8 cellular contexts compared by ENCODE assay signal in genomic region chr9:137605146-137606004, GRCh38. TPM values are rescaled to one million over a fixed set of nuclear protein-coding genes. Genes with fewer than 3 reads are reported as not detected.
A peak's percentile ranks its signal among the peaks of the same experiment; 100 is the strongest.
DNase-seq lines count a peak whose midpoint lies in the region; ATAC-seq and TF ChIP-seq lines count a peak whose summit lies in the region.

Gene ARRDC1, plus strand, starts transcription at chr9:137605686. Its CDS starts 32 bp downstream, at chr9:137605718.

- no peak within 1 kb of the TSS for H2AK5ac ChIP-seq in H9 (ENCODE audit: insufficient read length, low read length)

- H3K36me3 Mint-ChIP-seq in H9 (ENCODE audit: insufficient read depth in 1 of 3, low read depth in 3 of 3) (no peaks in the 10 kb centered on the region; a peak in 1 of 7 replicates), glutamatergic neuron (ENCODE audit: unreplicated experiment) (no peaks in the 10 kb centered on the region)

- no peak within 1 kb of the TSS for H3K56ac ChIP-seq in H9 (ENCODE audit: insufficient read length, low read depth, low read length)

- no peak within 1 kb of the TSS for H2BK15ac ChIP-seq in H9 (ENCODE audit: low read depth, low read length)

- no peak within 1 kb of the TSS for H2BK5ac ChIP-seq in H9 (ENCODE audit: insufficient read length, low read length)

- no peak within 1 kb of the TSS; a peak in 1 of 7 replicates for H3K27ac Mint-ChIP-seq in H9
- H3K27ac Mint-ChIP-seq in glutamatergic neuron (ENCODE audit: unreplicated experiment), result no peak within 1 kb of the TSS

- H3K9me3 ChIP-seq in H9 (ENCODE audit: control insufficient read depth, low read depth, low read length), result no peaks in the 10 kb centered on the region
- H3K9me3 ChIP-seq in MG63, result no peaks in the 10 kb centered on the region
- H3K9me3 ChIP-seq in osteoblast (ENCODE audit: low read depth, low read length), result no peaks in the 10 kb centered on the region

- H2AFZ ChIP-seq in H9 (ENCODE audit: low read length) (no peak within 1 kb of the TSS), osteoblast (ENCODE audit: low read length) (peak within 1 kb of the TSS; percentile 74)

- H3K14ac ChIP-seq in H9 (ENCODE audit: insufficient read depth, low read length), result no peak within 1 kb of the TSS; the same call in 1 of the 2 replicates

- H3K9me3 Mint-ChIP-seq in H9, result no peaks in the 10 kb centered on the region
- no peaks in the 10 kb centered on the region for H3K9me3 Mint-ChIP-seq in glutamatergic neuron (ENCODE audit: unreplicated experiment)

- H3K18ac ChIP-seq in H9 (ENCODE audit: insufficient read length, low read depth, low read length), result no peak within 1 kb of the TSS

- H3K27me3 ChIP-seq in H9 (ENCODE audit: insufficient read depth, low read length) (no peaks in the 10 kb centered on the region; the same call in 1 of the 2 replicates), MG63 (no peaks in the 10 kb centered on the region), osteoblast (ENCODE audit: insufficient read depth, low read length) (peaks cover 10% of the 10 kb centered on the region)

- peak; percentile 95 for DNase-seq in ELR (ENCODE audit: low read depth)
- peak; percentile 96 for DNase-seq in H9
- DNase-seq in MG63, result peak; percentile 79
- DNase-seq in activated naive CD4-positive, alpha-beta T cell treated with anti-CD3 and anti-CD28 coated beads, Interleukin-2, amount 50 U/mL, for 16 hours, result peak; percentile 91
- DNase-seq in glutamatergic neuron, result peak; percentile 90
- peak; percentile 100 for DNase-seq in osteoblast (ENCODE audit: insufficient read length, low spot score, missing footprints)

- no peak within 1 kb of the TSS for H2BK20ac ChIP-seq in H9 (ENCODE audit: low read depth, low read length, poor library complexity, severe bottlenecking)

- TF ChIP-seq CTCF in H9 (conservative IDR thresholded peaks at IDR 0.05) (no peak), glutamatergic neuron (IDR thresholded peaks at IDR 0.05; ENCODE audit: partially characterized antibody, unreplicated experiment) (no peak), osteoblast (IDR thresholded peaks at IDR 0.05; ENCODE audit: extremely low read depth, low read depth, low read length) (no peak)

- H3K79me2 ChIP-seq in H9 (ENCODE audit: insufficient read depth, low read length), result no peaks in the 10 kb centered on the region
- peaks cover 9% of the 10 kb centered on the region for H3K79me2 ChIP-seq in osteoblast (ENCODE audit: insufficient read depth, low read length)

- H4K20me1 ChIP-seq in H9 (ENCODE audit: control insufficient read depth, insufficient read depth, insufficient read length), result no peaks in the 10 kb centered on the region
- peaks cover 7% of the 10 kb centered on the region for H4K20me1 ChIP-seq in osteoblast (ENCODE audit: insufficient read depth, low read length)

- H3K27ac ChIP-seq in H9 (ENCODE audit: insufficient read length, low read depth, low read length), result no peak within 1 kb of the TSS
- no peak within 1 kb of the TSS for H3K27ac ChIP-seq in osteoblast (ENCODE audit: low read depth, low read length)
- H3K27ac ChIP-seq in temporal lobe (ENCODE audit: low read depth, low read length), result peak within 1 kb of the TSS; percentile 56

- peak; percentile 89 for ATAC-seq in SK-N-SH treated with all-trans-retinoic acid at 6 μM for 48 hours

- H2BK12ac ChIP-seq in H9 (ENCODE audit: insufficient read length, low read depth, low read length), result no peak within 1 kb of the TSS

- peaks cover 20 to 29% of the 10 kb centered on the region in 2 experiments for H3K4me1 Mint-ChIP-seq in H9
- peaks cover 13% of the 10 kb centered on the region for H3K4me1 Mint-ChIP-seq in glutamatergic neuron (ENCODE audit: low read depth, unreplicated experiment)

- H3K23me2 ChIP-seq in H9 (ENCODE audit: insufficient read length, low read depth, low read length, poor library complexity, severe bottlenecking), result peaks cover 7% of the 10 kb centered on the region

- H3K4me2 ChIP-seq in H9 (ENCODE audit: insufficient read depth, insufficient read length, low read length) (peak within 1 kb of the TSS; percentile 33), osteoblast (ENCODE audit: insufficient read depth, low read length) (peak within 1 kb of the TSS; percentile 83)

- no peak within 1 kb of the TSS for H4K91ac ChIP-seq in H9 (ENCODE audit: insufficient read length, low read depth, low read length)

- H3K36me3 ChIP-seq in MG63, result no peaks in the 10 kb centered on the region
- H3K36me3 ChIP-seq in osteoblast (ENCODE audit: insufficient read depth, low read length), result no peaks in the 10 kb centered on the region

- H3T11ph ChIP-seq in H9 (ENCODE audit: low read length), result no peak within 1 kb of the TSS

- no CpG with 5 or more reads among the region's 109 CpGs for WGBS in H9 (ENCODE audit: extremely low coverage, insufficient read length, low lambda C conversion rate)

- H3K4me3 ChIP-seq in MG63 (peak within 1 kb of the TSS; percentile 51), osteoblast (ENCODE audit: insufficient read depth, low read length) (peak within 1 kb of the TSS; percentile 77)

- no peak within 1 kb of the TSS for H3K9ac ChIP-seq in H9 (ENCODE audit: extremely low read depth, insufficient read length, low read length)

- no peak within 1 kb of the TSS for H3K23ac ChIP-seq in H9 (ENCODE audit: insufficient read length, low read depth, low read length)

- no peaks in the 10 kb centered on the region for H3K79me1 ChIP-seq in H9 (ENCODE audit: insufficient read depth, low read depth, low read length, poor library complexity, severe bottlenecking)

- H3K4ac ChIP-seq in H9 (ENCODE audit: low read depth, low read length), result no peak within 1 kb of the TSS

- no peak within 1 kb of the TSS for H4K8ac ChIP-seq in H9 (replicated peaks; ENCODE audit: insufficient read length, low read depth, low read length)

- H3K27me3 Mint-ChIP-seq in H9 (ENCODE audit: low read depth), result peaks cover 26% of the 10 kb centered on the region
- peaks cover 11% of the 10 kb centered on the region for H3K27me3 Mint-ChIP-seq in glutamatergic neuron (ENCODE audit: unreplicated experiment)

- H3K4me3 Mint-ChIP-seq in H9 (peak within 1 kb of the TSS; percentile 69 to 81), glutamatergic neuron (ENCODE audit: unreplicated experiment) (peak within 1 kb of the TSS; percentile 84)

- H2BK120ac ChIP-seq in H9 (ENCODE audit: low read depth, low read length, poor library complexity, severe bottlenecking), result no peak within 1 kb of the TSS

- H3K4me1 ChIP-seq in H9 (ENCODE audit: insufficient read depth, low read length) (no peaks in the 10 kb centered on the region; the same call in 1 of the 2 replicates), osteoblast (ENCODE audit: insufficient read depth, low read length) (peaks cover 9% of the 10 kb centered on the region)

- no peak within 1 kb of the TSS for H4K5ac ChIP-seq in H9 (ENCODE audit: insufficient read length, low read depth, low read length)

TF ChIP-seq in SK-N-SH treated with all-trans-retinoic acid at 6 μM for 48 hours, 23 proteins besides CTCF, POLR2A, EP300 and RAD21:
- TF ChIP-seq CREB5 (CRISPR knock-in tag; IDR thresholded peaks at IDR 0.05; ENCODE audit: low read depth), result no peak
- no peak for TF ChIP-seq CSDC2 (CRISPR knock-in tag; IDR thresholded peaks at IDR 0.05)
- no peak for TF ChIP-seq TOX (CRISPR knock-in tag; IDR thresholded peaks at IDR 0.05; ENCODE audit: borderline replicate concordance)
- TF ChIP-seq ISL1 (CRISPR knock-in tag; IDR thresholded peaks at IDR 0.05), result no peak
- no peak for TF ChIP-seq POU6F1 (CRISPR knock-in tag; IDR thresholded peaks at IDR 0.05; ENCODE audit: borderline replicate concordance, low read depth)

RNA-seq across cellular contexts. Expression of gene ARRDC1, which starts in this region (rescaled TPM):
- total RNA-seq in H9 (2021), result 26.4 and 34.4 TPM in 2 replicates
- 11.9 and 36.0 TPM in 2 replicates for total RNA-seq in MG63 (2014; rRNA removed; shearing (Covaris generic); ENCODE audit: low replicate concordance)
- total RNA-seq in glutamatergic neuron (ENCODE audit: unreplicated experiment), result 22.5 TPM
- total RNA-seq in osteoblast, result 11.9 and 15.0 TPM in 2 replicates
- total RNA-seq in temporal lobe, result 10.6 TPM
